ENCODE assay signal across 22 cellular contexts in the genomic region with DNA sequence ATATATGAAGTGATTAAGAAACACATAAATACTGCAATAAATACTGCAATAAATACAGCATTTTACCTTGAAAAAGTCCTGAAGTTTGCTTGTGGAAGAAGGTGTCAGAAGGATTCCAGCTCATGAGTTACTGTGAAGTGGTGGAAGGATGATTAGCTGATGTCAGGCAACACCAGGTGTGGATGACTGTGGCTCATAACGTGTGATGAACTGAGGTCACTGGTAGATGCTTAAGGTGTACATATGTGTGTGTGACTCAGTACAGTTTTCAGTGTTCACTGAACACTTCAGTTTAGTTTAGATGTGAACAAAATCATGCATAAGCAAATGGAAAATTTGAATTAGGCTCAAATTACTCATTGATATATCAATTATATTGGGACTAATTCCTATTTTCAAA.
"Had no signal": no experiment of that assay in that cellular context is flagged by ENCODE, and none has a peak within 500 bp of the region (broad histone marks: within the 10 kb centered on the region; RNA-seq: fewer than 3 reads in every experiment).

No MANE protein-coding gene starts in this region.

- H3K4me1 ChIP-seq: left ventricle myocardium inferior, pancreas, prostate gland, spleen, suprapubic skin, tibial artery, upper lobe of left lung, vagina had no signal

- DNase-seq: hypothalamus; immature natural killer cell; left ventricle myocardium inferior; midbrain; mucosa of descending colon; naive thymus-derived CD4-positive, alpha-beta T cell; pancreas; posterior cingulate gyrus; right cardiac atrium; spleen; stimulated activated CD4-positive, alpha-beta T cell treated with anti-CD3 and anti-CD28 coated beads, Interleukin-4, amount 100 ng/mL, for 24 hours; stimulated activated naive CD4-positive, alpha-beta T cell; tibial artery; upper lobe of left lung had no signal

- H3K27me3 ChIP-seq: pancreas, spleen, suprapubic skin, tibial artery, upper lobe of left lung, vagina had no signal

- H3K36me3 ChIP-seq: left ventricle myocardium inferior, pancreas, prostate gland, spleen, suprapubic skin, thoracic aorta, tibial artery, upper lobe of left lung, vagina had no signal

- ATAC-seq: mucosa of descending colon; naive thymus-derived CD4-positive, alpha-beta T cell; natural killer cell treated with Interleukin-12 subunit alpha and Interleukin-12 subunit beta and Interleukin-15 and Interleukin-18, amount 100 ng/mL, for 72 hours; pancreas; right cardiac atrium; stimulated activated effector memory CD8-positive, alpha-beta T cell treated with anti-CD3 and anti-CD28 coated beads, Interleukin-12 subunit alpha, Interleukin-12 subunit beta, amount 100 ng/mL, for 72 hours had no signal

- H3K4me3 ChIP-seq: left ventricle myocardium inferior, lung, mucosa of descending colon, pancreas, prostate gland, skin epidermis, spleen, suprapubic skin, thoracic aorta, tibial artery, upper lobe of left lung, vagina had no signal

- H3K27ac ChIP-seq: left ventricle myocardium inferior, pancreas, prostate gland, skin epidermis, spleen, suprapubic skin, thoracic aorta, tibial artery, upper lobe of left lung, vagina had no signal
